10 cellular contexts compared by ENCODE assay signal in genomic region chr9:5586391-5586802, GRCh38. TPM values are rescaled to one million over a fixed set of nuclear protein-coding genes. Genes with fewer than 3 reads are reported as not detected.
DNase-seq lines count a peak whose midpoint lies in the region; ATAC-seq lines count a peak whose summit lies in the region.
"Had no signal": no experiment of that assay in that cellular context is flagged by ENCODE, and none has a peak within 500 bp of the region (broad histone marks: within the 10 kb centered on the region; RNA-seq: fewer than 3 reads in every experiment).

No MANE protein-coding gene starts in this region.

- H3K36me3 Mint-ChIP-seq in activated T-cell treated with anti-CD3 and anti-CD28 coated beads, Interleukin-2, amount 50 U/mL, for 4 hours (ENCODE audit: insufficient read depth) = no peaks in the 10 kb centered on the region
- H3K36me3 Mint-ChIP-seq in stimulated activated naive CD8-positive, alpha-beta T cell treated with anti-CD3 and anti-CD28 coated beads, Interleukin-15, Interleukin-2, amounts not matched to agents 100 ng/mL and 50 ng/mL, for 24 hours (ENCODE audit: low read depth) = no peaks in the 10 kb centered on the region

- peak; percentile 27 to 29 for ATAC-seq in activated T-cell treated with anti-CD3 and anti-CD28 coated beads, Interleukin-2, amount 50 U/mL, for 4 hours
- ATAC-seq in HG02938 (IDR thresholded peaks at IDR 0.05; ENCODE audit: unreplicated experiment) = peak; percentile 39
- no peak for ATAC-seq in Right ventricle myocardium superior (ENCODE audit: poor library complexity)
- ATAC-seq: left colon had no signal

- H3K27me3 Mint-ChIP-seq in activated T-cell treated with anti-CD3 and anti-CD28 coated beads, Interleukin-2, amount 50 U/mL, for 4 hours (ENCODE audit: low read depth) = no peaks in the 10 kb centered on the region
- H3K27me3 Mint-ChIP-seq in stimulated activated naive CD8-positive, alpha-beta T cell treated with anti-CD3 and anti-CD28 coated beads, Interleukin-15, Interleukin-2, amounts not matched to agents 100 ng/mL and 50 ng/mL, for 24 hours = no peaks in the 10 kb centered on the region

- no peak overlapping the region for H3K4me3 Mint-ChIP-seq in activated T-cell treated with anti-CD3 and anti-CD28 coated beads, Interleukin-2, amount 50 U/mL, for 4 hours
- peak overlapping the region; percentile 24 for H3K4me3 Mint-ChIP-seq in stimulated activated naive CD8-positive, alpha-beta T cell treated with anti-CD3 and anti-CD28 coated beads, Interleukin-15, Interleukin-2, amounts not matched to agents 100 ng/mL and 50 ng/mL, for 24 hours

- H3K4me1 Mint-ChIP-seq in activated T-cell treated with anti-CD3 and anti-CD28 coated beads, Interleukin-2, amount 50 U/mL, for 4 hours (ENCODE audit: low read depth) = peaks cover 47% of the 10 kb centered on the region
- peaks cover 87% of the 10 kb centered on the region for H3K4me1 Mint-ChIP-seq in stimulated activated naive CD8-positive, alpha-beta T cell treated with anti-CD3 and anti-CD28 coated beads, Interleukin-15, Interleukin-2, amounts not matched to agents 100 ng/mL and 50 ng/mL, for 24 hours (ENCODE audit: low read depth)

- H3K9me3 Mint-ChIP-seq in activated T-cell treated with anti-CD3 and anti-CD28 coated beads, Interleukin-2, amount 50 U/mL, for 4 hours = no peaks in the 10 kb centered on the region
- H3K9me3 Mint-ChIP-seq in stimulated activated naive CD8-positive, alpha-beta T cell treated with anti-CD3 and anti-CD28 coated beads, Interleukin-15, Interleukin-2, amounts not matched to agents 100 ng/mL and 50 ng/mL, for 24 hours = no peaks in the 10 kb centered on the region

- intact Hi-C loops in Right ventricle myocardium superior (cut with DNase I) = no loop called here

- peak overlapping the region; percentile 88 for H3K27ac Mint-ChIP-seq in stimulated activated naive CD8-positive, alpha-beta T cell treated with anti-CD3 and anti-CD28 coated beads, Interleukin-15, Interleukin-2, amounts not matched to agents 100 ng/mL and 50 ng/mL, for 24 hours

- DNase-seq in activated T-cell treated with anti-CD3 and anti-CD28 coated beads, Interleukin-2, amount 50 U/mL, for 4 hours = no peak
- DNase-seq in activated T-cell treated with anti-CD3 and anti-CD28 coated beads, Interleukin-2, amount 50 U/mL, for 48 hours = no peak
- DNase-seq in amniotic epithelial cell (ENCODE audit: low read depth) (peak; percentile 71), NCI-H1694 treated with DMSO at 0.1 percent for 48 hours (lab: John Stamatoyannopoulos, UW) (no peak), Right ventricle myocardium superior (no peak)
- no peak for DNase-seq in NK-92 treated with Interleukin-12 subunit alpha and Interleukin-12 subunit beta, amount 100 ng/mL, for 24 hours (lab: John Stamatoyannopoulos, UW)
- DNase-seq: C1 segment of cervical spinal cord, left colon had no signal

RNA-seq across cellular contexts. Expression of gene RIC1, which starts 42.5 kb away (rescaled TPM):
- 10 to 100 TPM; 10.5 to 11.2 (median 10.8) TPM for total RNA-seq in activated T-cell treated with anti-CD3 and anti-CD28 coated beads, Interleukin-2, amount 50 U/mL, for 4 hours
- total RNA-seq in Right ventricle myocardium superior = 7.3 TPM
